In genomic region chr1:198156111-198156744, GRCh38 we compare ENCODE assay signal across 8 cellular contexts. TPM values are rescaled to one million over a fixed set of nuclear protein-coding genes. Genes with fewer than 3 reads are reported as not detected.
A peak's percentile ranks its signal among the peaks of the same experiment; 100 is the strongest.
DNase-seq lines count a peak whose midpoint lies in the region; ATAC-seq, FAIRE-seq and TF ChIP-seq lines count a peak whose summit lies in the region.

No MANE protein-coding gene starts in this region.

- in situ Hi-C loops in ACHN (cut with HindIII; ENCODE audit: low pct_ligation_motif_present, low pct_unique_long_range_greater_than_20kb, low sequenced_read_pairs), result no loop called here

- intact Hi-C loops in activated CD4-positive, alpha-beta T cell treated with anti-CD3 and anti-CD28 coated beads for 36 hours (cut with DNase I, micrococcal nuclease), result loop anchor here (1.0 to 5.0 kb wide), 17 partner anchors 46 to 1009 kb away; partner anchors contain the start of genes ASPM (in 1 of the 2), C1orf53 (in 1 of the 2), DENND1B (in 1 of the 2) and LHX9 (in 1 of the 2)
- intact Hi-C loops in dendritic cell treated with granulocyte-macrophage colony-stimulating factor and Interleukin-4, amounts not matched to agents 40 ng/mL and 50 ng/mL, for 4 days (cut with micrococcal nuclease), result loop anchor here (5.0 to 10.0 kb wide), 3 partner anchors 76 to 309 kb away; partner anchors contain the start of gene LHX9
- intact Hi-C loops in lower leg skin (cut with DNase I; ENCODE audit: low total_unique reads), result no loop called here

- peak overlapping the region; percentile 98 for H3K4me3 ChIP-seq in lower leg skin (ENCODE audit: low read depth, poor library complexity, severe bottlenecking)

- WGBS in lower leg skin, 2 donors, result 1% methylated on average over 13 of the region's 13 CpGs

- peak; percentile 65 for FAIRE-seq in GM18507 (lab: Jason Lieb, UNC)

- H3K27me3 Mint-ChIP-seq in activated CD4-positive, alpha-beta T cell treated with anti-CD3 and anti-CD28 coated beads for 36 hours, result no peaks in the 10 kb centered on the region
- no peaks in the 10 kb centered on the region for H3K27me3 Mint-ChIP-seq in dendritic cell treated with granulocyte-macrophage colony-stimulating factor and Interleukin-4, amounts not matched to agents 40 ng/mL and 50 ng/mL, for 4 days

- peak; percentile 23 for ATAC-seq in HG03139 (IDR thresholded peaks at IDR 0.05; ENCODE audit: unreplicated experiment)
- ATAC-seq in activated CD4-positive, alpha-beta T cell treated with anti-CD3 and anti-CD28 coated beads for 36 hours, result peak; percentile 33

- H3K4me3 Mint-ChIP-seq in activated CD4-positive, alpha-beta T cell treated with anti-CD3 and anti-CD28 coated beads for 36 hours, result peak overlapping the region; percentile 94
- H3K4me3 Mint-ChIP-seq in dendritic cell treated with granulocyte-macrophage colony-stimulating factor and Interleukin-4, amounts not matched to agents 40 ng/mL and 50 ng/mL, for 4 days, result peak overlapping the region; percentile 80

- peak; percentile 78 for DNase-seq in ACHN
- DNase-seq in GM18507 (ENCODE audit: extremely low spot score, insufficient read length, low read depth), result no peak
- peak; percentile 24 for DNase-seq in NCI-H345 treated with DMSO at 0.1 percent for 48 hours (lab: John Stamatoyannopoulos, UW; ENCODE audit: unreplicated experiment)
- DNase-seq in activated CD4-positive, alpha-beta T cell treated with anti-CD3 and anti-CD28 coated beads for 36 hours, result peak; percentile 85
- peak; percentile 68 to 92 for DNase-seq in lower leg skin (ENCODE audit: low spot score in 2 of 2)
- peak; percentile 43 to 55 (median 46) for DNase-seq in stimulated activated CD4-positive, alpha-beta T cell treated with anti-CD3 and anti-CD28 coated beads, TNF-alpha, amount 100 ng/mL, for 4 hours (ENCODE audit: low read depth in 3 of 3)

- no peak for TF ChIP-seq POLR2A in lower leg skin (IDR thresholded peaks at IDR 0.05)

- POLR2A ChIA-PET in activated CD4-positive, alpha-beta T cell treated with anti-CD3 and anti-CD28 coated beads for 36 hours (lab: Charles Lee), result interaction anchor here (0.8 kb wide), 1 partner anchor 10 kb away, joined by 3 read pairs; no protein-coding TSS in a partner anchor

- peaks cover 22% of the 10 kb centered on the region for H3K4me1 Mint-ChIP-seq in activated CD4-positive, alpha-beta T cell treated with anti-CD3 and anti-CD28 coated beads for 36 hours
- H3K4me1 Mint-ChIP-seq in dendritic cell treated with granulocyte-macrophage colony-stimulating factor and Interleukin-4, amounts not matched to agents 40 ng/mL and 50 ng/mL, for 4 days (ENCODE audit: low read depth), result peaks cover 39% of the 10 kb centered on the region

- H3K27ac Mint-ChIP-seq in activated CD4-positive, alpha-beta T cell treated with anti-CD3 and anti-CD28 coated beads for 36 hours, result peak overlapping the region; percentile 92
- H3K27ac Mint-ChIP-seq in dendritic cell treated with granulocyte-macrophage colony-stimulating factor and Interleukin-4, amounts not matched to agents 40 ng/mL and 50 ng/mL, for 4 days, result peak overlapping the region; percentile 93

- peaks cover 3% of the 10 kb centered on the region for H3K36me3 Mint-ChIP-seq in activated CD4-positive, alpha-beta T cell treated with anti-CD3 and anti-CD28 coated beads for 36 hours (ENCODE audit: low read depth)
- peaks cover 17% of the 10 kb centered on the region for H3K36me3 Mint-ChIP-seq in dendritic cell treated with granulocyte-macrophage colony-stimulating factor and Interleukin-4, amounts not matched to agents 40 ng/mL and 50 ng/mL, for 4 days (ENCODE audit: low read depth)

- CTCF ChIA-PET in activated CD4-positive, alpha-beta T cell treated with anti-CD3 and anti-CD28 coated beads for 36 hours (lab: Charles Lee), result interaction anchor here (0.6 to 2.4 kb wide), 19 partner anchors 10 to 595 kb away, joined by 3 to 9 read pairs (median 3); no protein-coding TSS in a partner anchor

- H3K9me3 Mint-ChIP-seq in activated CD4-positive, alpha-beta T cell treated with anti-CD3 and anti-CD28 coated beads for 36 hours (ENCODE audit: low read depth), result no peaks in the 10 kb centered on the region
- H3K9me3 Mint-ChIP-seq in dendritic cell treated with granulocyte-macrophage colony-stimulating factor and Interleukin-4, amounts not matched to agents 40 ng/mL and 50 ng/mL, for 4 days, result no peaks in the 10 kb centered on the region

- no peak for TF ChIP-seq CTCF in lower leg skin (IDR thresholded peaks at IDR 0.05)

RNA-seq across cellular contexts. Expression of gene NEK7, which starts 0.6 kb away (rescaled TPM):
- total RNA-seq in activated CD4-positive, alpha-beta T cell treated with anti-CD3 and anti-CD28 coated beads for 36 hours, result 10 to 100 TPM; 46.9 to 49.0 TPM
- total RNA-seq in lower leg skin, result 10 to 100 TPM; 50.4 to 71.6 (median 57.3) TPM
